Comparison of ENCODE assay signal across 8 cellular contexts in genomic region chr11:133928628-133929059, GRCh38. TPM values are rescaled to one million over a fixed set of nuclear protein-coding genes. Genes with fewer than 3 reads are reported as not detected.
DNase-seq lines count a peak whose midpoint lies in the region; ATAC-seq and TF ChIP-seq lines count a peak whose summit lies in the region.

No MANE protein-coding gene starts in this region.

- H3K36me3 ChIP-seq in heart left ventricle (peaks cover 0 to 62% (median 44%) of the 10 kb centered on the region in 9 donors), RWPE2 (ENCODE audit: low read depth) (no peaks in the 10 kb centered on the region)

- H3K27me3 ChIP-seq in heart left ventricle (no peaks in the 10 kb centered on the region), RWPE2 (ENCODE audit: insufficient read depth, poor library complexity, severe bottlenecking) (no peaks in the 10 kb centered on the region)

- DNase-seq in heart left ventricle: no peak
- DNase-seq in Right ventricle myocardium superior: no peak
- DNase-seq in RWPE2 (ENCODE audit: low spot score): peak; percentile 61
- DNase-seq in amniotic epithelial cell (ENCODE audit: low read depth): peak; percentile 62
- DNase-seq in stimulated activated CD8-positive, alpha-beta memory T cell treated with anti-CD3 and anti-CD28 coated beads, Interleukin-4, amount 100 ng/mL, for 48 hours: peak; percentile 87
- no peak for DNase-seq in anterior cingulate cortex (lab: John Stamatoyannopoulos, UW)
- DNase-seq in NCI-H1930 (lab: John Stamatoyannopoulos, UW): no peak
- DNase-seq in D341Med (ENCODE audit: low spot score): no peak

- H3K4me1 ChIP-seq in heart left ventricle (peaks cover 0 to 19% (median 14%) of the 10 kb centered on the region in 12 donors), RWPE2 (ENCODE audit: insufficient read depth, poor library complexity, severe bottlenecking) (peaks cover 6% of the 10 kb centered on the region)

- H3K9me3 ChIP-seq in heart left ventricle: no peaks in the 10 kb centered on the region
- H3K9me3 ChIP-seq in RWPE2 (ENCODE audit: severe bottlenecking): no peaks in the 10 kb centered on the region

- no peak for TF ChIP-seq POLR2A in heart left ventricle (IDR thresholded peaks at IDR 0.05)

- H3K27ac ChIP-seq in heart left ventricle (no peak overlapping the region), RWPE2 (ENCODE audit: poor library complexity, severe bottlenecking) (peak overlapping the region; percentile 19)

- intact Hi-C loops in heart left ventricle (cut with DNase I) (loop anchor here in 9 of 10 donors (5.0 to 10.0 kb wide), 7 partner anchors 114 to 214 kb away; no protein-coding TSS in a partner anchor), Right ventricle myocardium superior (cut with DNase I) (loop anchor here (2.0 to 5.0 kb wide), 2 partner anchors 120 to 209 kb away; no protein-coding TSS in a partner anchor)

- 36 to 45% (median 38%) methylated on average over 4 to 5 of the region's 5 CpGs for WGBS in heart left ventricle, 4 donors

- TF ChIP-seq CTCF in heart left ventricle (IDR thresholded peaks at IDR 0.05) (no peak), RWPE2 (IDR thresholded peaks at IDR 0.05; ENCODE audit: poor library complexity, severe bottlenecking) (no peak)

- H3K4me3 ChIP-seq in heart left ventricle: peak overlapping the region in 1 of 12 donors; percentile 29
- H3K4me3 ChIP-seq in RWPE2 (ENCODE audit: severe bottlenecking): no peak overlapping the region

- ATAC-seq in heart left ventricle (peak in 3 of 4 donors; percentile 11 to 52 (median 21)), Right ventricle myocardium superior (ENCODE audit: poor library complexity) (no peak), RWPE2 (ENCODE audit: low read depth) (peak; percentile 55)

RNA-seq across cellular contexts. Expression of gene IGSF9B, which starts 28.1 kb away (rescaled TPM):
- total RNA-seq in heart left ventricle (10 to 100 TPM; 14.6 to 78.5 (median 43.7) TPM), Right ventricle myocardium superior (38.9 TPM)
- polyA plus RNA-seq in heart left ventricle: 10 to 100 TPM; 30.3 to 38.3 TPM

Comparison
In these comparisons a context has a peak if more than half of its experiments do, and no peak if none do; other contexts are left out.
1. DNase-seq: peak in RWPE2 (single experiment), amniotic epithelial cell (single experiment) and stimulated activated CD8-positive, alpha-beta memory T cell treated with anti-CD3 and anti-CD28 coated beads, Interleukin-4, amount 100 ng/mL, for 48 hours (single experiment); none in heart left ventricle (0 of 5), Right ventricle myocardium superior (single experiment), anterior cingulate cortex (0 of 58), NCI-H1930 (0 of 2) and D341Med (single experiment).